1 cellular context compared by ENCODE assay signal in genomic region chr7:66204822-66205735, GRCh38.
TF ChIP-seq lines count a peak whose summit lies in the region.

Gene TPST1, plus strand, starts transcription at chr7:66205334. Its CDS starts 35,092 bp downstream, at chr7:66240426.

TF ChIP-seq in HepG2, 621 proteins besides CTCF, POLR2A, EP300 and RAD21 (continued from another document and continues in another):
- TF ChIP-seq ZNF276 (CRISPR knock-in tag; IDR thresholded peaks at IDR 0.05; ENCODE audit: low read depth), result 0 out of 2 replicates have a peak, but pooled peaks have one; percentile 24
- no peak for TF ChIP-seq ZNF484 (CRISPR knock-in tag; IDR thresholded peaks at IDR 0.05; ENCODE audit: borderline replicate concordance, low read depth)
- TF ChIP-seq SKI (IDR thresholded peaks at IDR 0.05; ENCODE audit: partially characterized antibody), result peak; percentile 76
- no peak for TF ChIP-seq ATRX (CRISPR knock-in tag; IDR thresholded peaks at IDR 0.05; ENCODE audit: borderline replicate concordance)
- TF ChIP-seq ZNF549 (CRISPR knock-in tag; IDR thresholded peaks at IDR 0.05), result no peak
- TF ChIP-seq ELF4 (CRISPR knock-in tag; IDR thresholded peaks at IDR 0.05; ENCODE audit: borderline replicate concordance), result no peak
- TF ChIP-seq ZNF782 (CRISPR knock-in tag; IDR thresholded peaks at IDR 0.05; ENCODE audit: borderline replicate concordance), result no peak; the same call in 1 of the 2 replicates
- peak; percentile 62; the same call in 1 of the 2 replicates for TF ChIP-seq FOXK1 (CRISPR knock-in tag; IDR thresholded peaks at IDR 0.05; ENCODE audit: borderline replicate concordance, low read depth)
- peak; percentile 23; the same call in 1 of the 2 replicates for TF ChIP-seq SOX5 (CRISPR knock-in tag; IDR thresholded peaks at IDR 0.05; ENCODE audit: borderline replicate concordance)
- peak; percentile 97 for TF ChIP-seq ZBTB14 (CRISPR knock-in tag; IDR thresholded peaks at IDR 0.05)
- peak; percentile 92 for TF ChIP-seq STAT6 (CRISPR knock-in tag; IDR thresholded peaks at IDR 0.05; ENCODE audit: borderline replicate concordance)
- no peak for TF ChIP-seq ZNF605 (CRISPR knock-in tag; IDR thresholded peaks at IDR 0.05)
- TF ChIP-seq GATAD2A (CRISPR knock-in tag; IDR thresholded peaks at IDR 0.05), result peak; percentile 33; the same call in 1 of the 2 replicates
- no peak for TF ChIP-seq JARID2 (CRISPR knock-in tag; IDR thresholded peaks at IDR 0.05; ENCODE audit: insufficient replicate concordance)
- TF ChIP-seq AGO2 (optimal IDR thresholded peaks at IDR 0.05; ENCODE audit: low read depth, low read length), result peak; percentile 24
- peak; percentile 68; the same call in 1 of the 2 replicates for TF ChIP-seq GMEB1 (CRISPR knock-in tag; IDR thresholded peaks at IDR 0.05; ENCODE audit: borderline replicate concordance)
- TF ChIP-seq PCBP2 (optimal IDR thresholded peaks at IDR 0.05; ENCODE audit: low read depth, low read length, poor library complexity, severe bottlenecking), result no peak
- no peak for TF ChIP-seq XBP1 (CRISPR knock-in tag; IDR thresholded peaks at IDR 0.05)
- peak; percentile 45; the same call in 1 of the 2 replicates for TF ChIP-seq CBX5 (CRISPR knock-in tag; IDR thresholded peaks at IDR 0.05; ENCODE audit: borderline replicate concordance)
- no peak for TF ChIP-seq ZBTB3 (CRISPR knock-in tag; IDR thresholded peaks at IDR 0.05; ENCODE audit: borderline replicate concordance, low read depth)
- TF ChIP-seq E2F2 (CRISPR knock-in tag; IDR thresholded peaks at IDR 0.05; ENCODE audit: borderline replicate concordance), result peak; percentile 85; the same call in 1 of the 2 replicates
- TF ChIP-seq ZNF468 (CRISPR knock-in tag; IDR thresholded peaks at IDR 0.05), result no peak
- TF ChIP-seq FOSL2 (CRISPR knock-in tag; IDR thresholded peaks at IDR 0.05), result 0 out of 2 replicates have a peak, but pooled peaks have one; percentile 53
- no peak for TF ChIP-seq ZC3H4 (CRISPR knock-in tag; IDR thresholded peaks at IDR 0.05; ENCODE audit: borderline replicate concordance)
- TF ChIP-seq REPIN1 (CRISPR knock-in tag; IDR thresholded peaks at IDR 0.05; ENCODE audit: borderline replicate concordance, low read depth), result peak; percentile 90; the same call in 1 of the 2 replicates
- no peak for TF ChIP-seq ATF6 (CRISPR knock-in tag; conservative IDR thresholded peaks at IDR 0.05)
- TF ChIP-seq ZNF407 (CRISPR knock-in tag; IDR thresholded peaks at IDR 0.05; ENCODE audit: not compliant biosample characterization), result no peak
- no peak for TF ChIP-seq SMAD9 (CRISPR knock-in tag; IDR thresholded peaks at IDR 0.05)
- TF ChIP-seq GTF2F1 (IDR thresholded peaks at IDR 0.05; ENCODE audit: low read length), result 0 out of 2 replicates have a peak, but pooled peaks have one; percentile 46
- no peak; the same call in 1 of the 2 replicates for TF ChIP-seq HOXA5 (CRISPR knock-in tag; IDR thresholded peaks at IDR 0.05)
- peak; percentile 93 for TF ChIP-seq RFXAP (CRISPR knock-in tag; IDR thresholded peaks at IDR 0.05; ENCODE audit: borderline replicate concordance)
- TF ChIP-seq CENPT (CRISPR knock-in tag; IDR thresholded peaks at IDR 0.05; ENCODE audit: low read depth), result no peak
- peak; percentile 57; the same call in 1 of the 2 replicates for TF ChIP-seq KLF11 (CRISPR knock-in tag; IDR thresholded peaks at IDR 0.05)
- TF ChIP-seq YEATS4 (CRISPR knock-in tag; IDR thresholded peaks at IDR 0.05; ENCODE audit: borderline replicate concordance), result peak; percentile 86; the same call in 1 of the 2 replicates
- TF ChIP-seq ZNF704 (CRISPR knock-in tag; IDR thresholded peaks at IDR 0.05; ENCODE audit: borderline replicate concordance), result peak; percentile 33; the same call in 1 of the 2 replicates
- TF ChIP-seq SYNCRIP (IDR thresholded peaks at IDR 0.05; ENCODE audit: insufficient read depth, low read depth, low read length), result no peak
- TF ChIP-seq GFI1 (CRISPR knock-in tag; IDR thresholded peaks at IDR 0.05; ENCODE audit: borderline replicate concordance), result no peak
- no peak for TF ChIP-seq HNRNPH1 (optimal IDR thresholded peaks at IDR 0.05; ENCODE audit: low read depth, low read length)
- peak; percentile 80 for TF ChIP-seq PHF8 (CRISPR knock-in tag; IDR thresholded peaks at IDR 0.05)
- TF ChIP-seq ATF1 (CRISPR knock-in tag; IDR thresholded peaks at IDR 0.05), result no peak
